Comparison of ENCODE assay signal across 33 cellular contexts in the genomic region with DNA sequence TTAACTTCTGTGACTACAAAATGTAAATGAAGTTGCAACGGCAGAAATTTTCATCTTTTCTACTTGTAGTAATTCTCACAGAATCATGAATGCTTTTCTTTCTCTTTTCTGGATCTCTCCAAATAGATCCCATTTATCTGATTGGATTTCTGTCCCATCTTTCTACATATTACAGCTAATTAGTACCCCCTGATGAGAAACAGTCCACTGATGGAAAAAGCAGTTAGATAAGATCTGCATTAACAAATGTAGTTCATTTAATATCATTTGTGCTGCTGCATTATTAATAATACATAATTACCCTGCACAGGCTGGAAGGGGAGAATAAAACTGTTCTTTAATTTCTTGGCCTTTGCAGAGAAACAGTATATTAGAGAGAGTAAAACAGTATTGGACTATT.
DNase-seq lines count a peak whose midpoint lies in the region; ATAC-seq and TF ChIP-seq lines count a peak whose summit lies in the region.
"Had no signal": no experiment of that assay in that cellular context is flagged by ENCODE, and none has a peak within 500 bp of the region (broad histone marks: within the 10 kb centered on the region; RNA-seq: fewer than 3 reads in every experiment).

No MANE protein-coding gene starts in this region.

- peak overlapping the region in 1 of 2 experiments; percentile 88; a peak in 2 of 4 replicates for H3K27ac ChIP-seq in SK-N-SH (ENCODE audit: low read depth in 2 of 2, low read length in 1 of 2)
- H3K27ac ChIP-seq: 22Rv1; A549; BLaER1; BLaER1 treated with 17β-estradiol and CSF1 and Interleukin-3, amounts not matched to agents 10 nM and 100 nM; C4-2B had no signal

- H3K9me2 ChIP-seq in SK-N-SH, result no peaks in the 10 kb centered on the region

- POLR2A ChIA-PET in SK-N-SH (lab: Yijun Ruan, JAX), result no interaction called here

- no peaks in the 10 kb centered on the region for H3K36me3 ChIP-seq in SK-N-SH (replicated peaks in 1 of 2; ENCODE audit: control insufficient read depth in 1 of 2, insufficient read depth in 2 of 2, low read length in 1 of 2)
- H3K36me3 ChIP-seq: BE2C; BLaER1; BLaER1 treated with 17β-estradiol and CSF1 and Interleukin-3, amounts not matched to agents 10 nM and 100 nM had no signal

- H4K20me1 ChIP-seq in SK-N-SH (ENCODE audit: insufficient read depth), result no peaks in the 10 kb centered on the region
- H4K20me1 ChIP-seq: BLaER1; BLaER1 treated with 17β-estradiol and CSF1 and Interleukin-3, amounts not matched to agents 10 nM and 100 nM had no signal

- no peak for ATAC-seq in SK-N-SH treated with all-trans-retinoic acid at 6 μM for 48 hours
- no peak for ATAC-seq in HG03354 (IDR thresholded peaks at IDR 0.05; ENCODE audit: poor library complexity, severe bottlenecking, unreplicated experiment)
- ATAC-seq: A549; CD8-positive, alpha-beta T cell had no signal

- TF ChIP-seq CTCF in SK-N-SH (IDR thresholded peaks at IDR 0.05), result no peak

- no peaks in the 10 kb centered on the region for H3K79me2 ChIP-seq in SK-N-SH (ENCODE audit: insufficient read depth)

- WGBS in SK-N-SH (ENCODE audit: low lambda C conversion rate), result 7% methylated on average over 1 of the region's 1 CpG

- no peak overlapping the region for H3K4me3 ChIP-seq in SK-N-SH (ENCODE audit: low read depth in 2 of 2, low read length in 1 of 2)
- H3K4me3 ChIP-seq: A549; BLaER1; BLaER1 treated with 17β-estradiol and CSF1 and Interleukin-3, amounts not matched to agents 10 nM and 100 nM had no signal

- TF ChIP-seq EP300 in SK-N-SH (IDR thresholded peaks at IDR 0.05; ENCODE audit: borderline replicate concordance in 1 of 2, low read depth in 1 of 2, low read length in 1 of 2), result peak in 1 of 2 experiments; percentile 98; a peak in 2 of 4 replicates

- no peaks in the 10 kb centered on the region for H3K9me3 ChIP-seq in SK-N-SH
- H3K9me3 ChIP-seq: A549; BE2C; BLaER1; BLaER1 treated with 17β-estradiol and CSF1 and Interleukin-3, amounts not matched to agents 10 nM and 100 nM; Caco-2 had no signal

- CTCF ChIA-PET in SK-N-SH (lab: Yijun Ruan, JAX), result interaction anchor here (1.0 to 1.8 kb wide), 2 partner anchors 12 to 60 kb away, joined by 3 to 4 read pairs; no protein-coding TSS in a partner anchor

- H3K27me3 ChIP-seq in SK-N-SH (ENCODE audit: insufficient read depth), result no peaks in the 10 kb centered on the region
- H3K27me3 ChIP-seq: BE2C; BLaER1; BLaER1 treated with 17β-estradiol and CSF1 and Interleukin-3, amounts not matched to agents 10 nM and 100 nM had no signal

- H3F3A ChIP-seq in SK-N-SH (replicated peaks; ENCODE audit: insufficient read depth), result no peaks in the 10 kb centered on the region

- H2AFZ ChIP-seq in SK-N-SH (ENCODE audit: low read depth), result no peak overlapping the region

- H3K9ac ChIP-seq in SK-N-SH, result no peak overlapping the region
- H3K9ac ChIP-seq: BLaER1; BLaER1 treated with 17β-estradiol and CSF1 and Interleukin-3, amounts not matched to agents 10 nM and 100 nM had no signal

- no peak overlapping the region for H3K4me2 ChIP-seq in SK-N-SH
- H3K4me2 ChIP-seq: A549; BLaER1; BLaER1 treated with 17β-estradiol and CSF1 and Interleukin-3, amounts not matched to agents 10 nM and 100 nM had no signal

- H3K4me1 ChIP-seq in SK-N-SH (ENCODE audit: control insufficient read depth in 1 of 2, insufficient read depth in 2 of 2, low read depth in 1 of 2, low read length in 1 of 2), result peaks cover 0 to 13% of the 10 kb centered on the region in 2 experiments; a peak in 2 of 4 replicates
- H3K4me1 ChIP-seq: A549; BLaER1; BLaER1 treated with 17β-estradiol and CSF1 and Interleukin-3, amounts not matched to agents 10 nM and 100 nM; Caco-2 had no signal

- DNase-seq in NCI-H1105 treated with DMSO at 0.1 percent for 48 hours (lab: John Stamatoyannopoulos, UW) (peak; percentile 10), NCI-H1105 (lab: John Stamatoyannopoulos, UW) (no peak), NCI-H146 (lab: John Stamatoyannopoulos, UW) (peak; percentile 15), NCI-H146 treated with DMSO at 0.1 percent for 48 hours (lab: John Stamatoyannopoulos, UW; ENCODE audit: unreplicated experiment) (no peak), SK-N-SH (no peak), LoVo (ENCODE audit: low spot score) (no peak)
- DNase-seq: 8988T; ACHN; AML-193; BE2C; C1 segment of cervical spinal cord; Caco-2; Calu3; CD4-positive, alpha-beta memory T cell; CD4-positive, alpha-beta T cell; CD4-positive, CD25-positive, alpha-beta regulatory T cell; CD8-positive, alpha-beta memory T cell; CD8-positive, alpha-beta T cell; COR-L47; DMS 273 treated with DMSO at 0.1 percent for 48 hours; DMS153; DMS53; DMS79; DMS79 treated with DMSO at 0.1 percent for 48 hours; DND-41; EL had no signal

- TF ChIP-seq RAD21 in SK-N-SH (IDR thresholded peaks at IDR 0.05; ENCODE audit: low read length), result peak; percentile 27; the same call in 1 of the 2 replicates

TF ChIP-seq in SK-N-SH, 30 proteins besides CTCF, POLR2A, EP300 and RAD21:
- TF ChIP-seq TAF1 (IDR thresholded peaks at IDR 0.05; ENCODE audit: borderline replicate concordance, low read depth, low read length) (no peak), FOXJ3 (CRISPR knock-in tag; IDR thresholded peaks at IDR 0.05) (peak; percentile 66; the same call in 1 of the 2 replicates), RCOR1 (IDR thresholded peaks at IDR 0.05; ENCODE audit: low read length) (peak; percentile 79; the same call in 1 of the 2 replicates), POLR2AphosphoS5 (IDR thresholded peaks at IDR 0.05; ENCODE audit: low read depth, low read length) (peak; percentile 17; the same call in 1 of the 2 replicates), TCF12 (IDR thresholded peaks at IDR 0.05) (peak; percentile 33; the same call in 1 of the 2 replicates), RFX5 (IDR thresholded peaks at IDR 0.05; ENCODE audit: low read length) (no peak), TEAD4 (IDR thresholded peaks at IDR 0.05; ENCODE audit: borderline replicate concordance, insufficient read depth) (0 out of 2 replicates have a peak, but pooled peaks have one; percentile 39), GATA2 (CRISPR knock-in tag; IDR thresholded peaks at IDR 0.05) (peak; percentile 86)
- TF ChIP-seq, protein P1, sequence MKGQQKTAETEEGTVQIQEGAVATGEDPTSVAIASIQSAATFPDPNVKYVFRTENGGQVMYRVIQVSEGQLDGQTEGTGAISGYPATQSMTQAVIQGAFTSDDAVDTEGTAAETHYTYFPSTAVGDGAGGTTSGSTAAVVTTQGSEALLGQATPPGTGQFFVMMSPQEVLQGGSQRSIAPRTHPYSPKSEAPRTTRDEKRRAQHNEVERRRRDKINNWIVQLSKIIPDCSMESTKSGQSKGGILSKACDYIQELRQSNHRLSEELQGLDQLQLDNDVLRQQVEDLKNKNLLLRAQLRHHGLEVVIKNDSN (IDR thresholded peaks at IDR 0.05; ENCODE audit: borderline replicate concordance, low read depth), result no peak
- TF ChIP-seq, protein P2, sequence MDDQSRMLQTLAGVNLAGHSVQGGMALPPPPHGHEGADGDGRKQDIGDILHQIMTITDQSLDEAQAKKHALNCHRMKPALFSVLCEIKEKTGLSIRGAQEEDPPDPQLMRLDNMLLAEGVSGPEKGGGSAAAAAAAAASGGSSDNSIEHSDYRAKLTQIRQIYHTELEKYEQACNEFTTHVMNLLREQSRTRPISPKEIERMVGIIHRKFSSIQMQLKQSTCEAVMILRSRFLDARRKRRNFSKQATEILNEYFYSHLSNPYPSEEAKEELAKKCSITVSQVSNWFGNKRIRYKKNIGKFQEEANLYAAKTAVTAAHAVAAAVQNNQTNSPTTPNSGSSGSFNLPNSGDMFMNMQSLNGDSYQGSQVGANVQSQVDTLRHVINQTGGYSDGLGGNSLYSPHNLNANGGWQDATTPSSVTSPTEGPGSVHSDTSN (IDR thresholded peaks at IDR 0.05), result no peak

TF ChIP-seq in SK-N-SH treated with all-trans-retinoic acid at 6 μM for 48 hours, 23 proteins besides CTCF, POLR2A, EP300 and RAD21 (continues in another document):
- TF ChIP-seq, protein P3, sequence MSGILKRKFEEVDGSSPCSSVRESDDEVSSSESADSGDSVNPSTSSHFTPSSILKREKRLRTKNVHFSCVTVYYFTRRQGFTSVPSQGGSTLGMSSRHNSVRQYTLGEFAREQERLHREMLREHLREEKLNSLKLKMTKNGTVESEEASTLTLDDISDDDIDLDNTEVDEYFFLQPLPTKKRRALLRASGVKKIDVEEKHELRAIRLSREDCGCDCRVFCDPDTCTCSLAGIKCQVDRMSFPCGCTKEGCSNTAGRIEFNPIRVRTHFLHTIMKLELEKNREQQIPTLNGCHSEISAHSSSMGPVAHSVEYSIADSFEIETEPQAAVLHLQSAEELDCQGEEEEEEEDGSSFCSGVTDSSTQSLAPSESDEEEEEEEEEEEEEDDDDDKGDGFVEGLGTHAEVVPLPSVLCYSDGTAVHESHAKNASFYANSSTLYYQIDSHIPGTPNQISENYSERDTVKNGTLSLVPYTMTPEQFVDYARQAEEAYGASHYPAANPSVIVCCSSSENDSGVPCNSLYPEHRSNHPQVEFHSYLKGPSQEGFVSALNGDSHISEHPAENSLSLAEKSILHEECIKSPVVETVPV (CRISPR knock-in tag; IDR thresholded peaks at IDR 0.05), result 0 out of 2 replicates have a peak, but pooled peaks have one; percentile 30
- TF ChIP-seq ESRRG (CRISPR knock-in tag; IDR thresholded peaks at IDR 0.05), result no peak
- TF ChIP-seq ISL1 (CRISPR knock-in tag; IDR thresholded peaks at IDR 0.05), result peak; percentile 66
- TF ChIP-seq ZFP3 (CRISPR knock-in tag; IDR thresholded peaks at IDR 0.05), result no peak
- TF ChIP-seq, protein P4, sequence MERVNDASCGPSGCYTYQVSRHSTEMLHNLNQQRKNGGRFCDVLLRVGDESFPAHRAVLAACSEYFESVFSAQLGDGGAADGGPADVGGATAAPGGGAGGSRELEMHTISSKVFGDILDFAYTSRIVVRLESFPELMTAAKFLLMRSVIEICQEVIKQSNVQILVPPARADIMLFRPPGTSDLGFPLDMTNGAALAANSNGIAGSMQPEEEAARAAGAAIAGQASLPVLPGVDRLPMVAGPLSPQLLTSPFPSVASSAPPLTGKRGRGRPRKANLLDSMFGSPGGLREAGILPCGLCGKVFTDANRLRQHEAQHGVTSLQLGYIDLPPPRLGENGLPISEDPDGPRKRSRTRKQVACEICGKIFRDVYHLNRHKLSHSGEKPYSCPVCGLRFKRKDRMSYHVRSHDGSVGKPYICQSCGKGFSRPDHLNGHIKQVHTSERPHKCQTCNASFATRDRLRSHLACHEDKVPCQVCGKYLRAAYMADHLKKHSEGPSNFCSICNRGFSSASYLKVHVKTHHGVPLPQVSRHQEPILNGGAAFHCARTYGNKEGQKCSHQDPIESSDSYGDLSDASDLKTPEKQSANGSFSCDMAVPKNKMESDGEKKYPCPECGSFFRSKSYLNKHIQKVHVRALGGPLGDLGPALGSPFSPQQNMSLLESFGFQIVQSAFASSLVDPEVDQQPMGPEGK (CRISPR knock-in tag; IDR thresholded peaks at IDR 0.05; ENCODE audit: borderline replicate concordance), result no peak

Comparison
In these comparisons a context has a peak if more than half of its experiments do, and no peak if none do; other contexts are left out.
1. DNase-seq: peak in NCI-H1105 treated with DMSO at 0.1 percent for 48 hours (single experiment) and NCI-H146 (single experiment); none in NCI-H1105 (single experiment), NCI-H146 treated with DMSO at 0.1 percent for 48 hours (single experiment), SK-N-SH (single experiment) and LoVo (single experiment).